In the genomic region with DNA sequence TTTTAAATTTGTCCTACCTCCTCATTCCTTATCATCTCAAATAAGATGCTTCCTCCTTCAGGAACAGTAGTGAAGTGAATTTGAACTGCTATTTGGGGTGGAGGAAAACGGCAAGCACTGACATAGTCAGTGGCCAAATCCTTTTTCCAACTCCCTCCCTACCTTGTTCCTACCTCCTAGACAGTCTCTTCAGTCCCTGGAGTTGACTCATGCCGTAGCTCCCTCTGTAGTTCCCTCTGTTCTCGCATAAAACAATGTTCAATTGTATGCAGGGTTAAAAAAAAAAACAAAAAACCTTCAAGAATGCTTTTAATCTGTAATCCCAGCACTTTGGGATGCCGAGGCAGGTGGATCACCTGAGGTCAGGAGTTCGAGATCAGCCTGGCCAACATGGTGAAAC, we compare ENCODE assay signal across 2 cellular contexts.
TF ChIP-seq lines count a peak whose summit lies in the region.

No MANE protein-coding gene starts in this region.

TF ChIP-seq in SK-N-SH, 30 proteins besides CTCF, POLR2A, EP300 and RAD21:
- no peak for TF ChIP-seq TAF1 (IDR thresholded peaks at IDR 0.05; ENCODE audit: borderline replicate concordance, low read depth, low read length)
- no peak for TF ChIP-seq RXRA (IDR thresholded peaks at IDR 0.05; ENCODE audit: borderline replicate concordance, low read depth)
- TF ChIP-seq USF2 (IDR thresholded peaks at IDR 0.05; ENCODE audit: borderline replicate concordance, low read depth, low read length) = no peak
- no peak for TF ChIP-seq NRF1 (IDR thresholded peaks at IDR 0.05; ENCODE audit: low read depth, low read length)
- no peak for TF ChIP-seq FOXJ3 (CRISPR knock-in tag; IDR thresholded peaks at IDR 0.05)
- TF ChIP-seq, protein P1, sequence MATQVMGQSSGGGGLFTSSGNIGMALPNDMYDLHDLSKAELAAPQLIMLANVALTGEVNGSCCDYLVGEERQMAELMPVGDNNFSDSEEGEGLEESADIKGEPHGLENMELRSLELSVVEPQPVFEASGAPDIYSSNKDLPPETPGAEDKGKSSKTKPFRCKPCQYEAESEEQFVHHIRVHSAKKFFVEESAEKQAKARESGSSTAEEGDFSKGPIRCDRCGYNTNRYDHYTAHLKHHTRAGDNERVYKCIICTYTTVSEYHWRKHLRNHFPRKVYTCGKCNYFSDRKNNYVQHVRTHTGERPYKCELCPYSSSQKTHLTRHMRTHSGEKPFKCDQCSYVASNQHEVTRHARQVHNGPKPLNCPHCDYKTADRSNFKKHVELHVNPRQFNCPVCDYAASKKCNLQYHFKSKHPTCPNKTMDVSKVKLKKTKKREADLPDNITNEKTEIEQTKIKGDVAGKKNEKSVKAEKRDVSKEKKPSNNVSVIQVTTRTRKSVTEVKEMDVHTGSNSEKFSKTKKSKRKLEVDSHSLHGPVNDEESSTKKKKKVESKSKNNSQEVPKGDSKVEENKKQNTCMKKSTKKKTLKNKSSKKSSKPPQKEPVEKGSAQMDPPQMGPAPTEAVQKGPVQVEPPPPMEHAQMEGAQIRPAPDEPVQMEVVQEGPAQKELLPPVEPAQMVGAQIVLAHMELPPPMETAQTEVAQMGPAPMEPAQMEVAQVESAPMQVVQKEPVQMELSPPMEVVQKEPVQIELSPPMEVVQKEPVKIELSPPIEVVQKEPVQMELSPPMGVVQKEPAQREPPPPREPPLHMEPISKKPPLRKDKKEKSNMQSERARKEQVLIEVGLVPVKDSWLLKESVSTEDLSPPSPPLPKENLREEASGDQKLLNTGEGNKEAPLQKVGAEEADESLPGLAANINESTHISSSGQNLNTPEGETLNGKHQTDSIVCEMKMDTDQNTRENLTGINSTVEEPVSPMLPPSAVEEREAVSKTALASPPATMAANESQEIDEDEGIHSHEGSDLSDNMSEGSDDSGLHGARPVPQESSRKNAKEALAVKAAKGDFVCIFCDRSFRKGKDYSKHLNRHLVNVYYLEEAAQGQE (IDR thresholded peaks at IDR 0.05; ENCODE audit: low read depth, low read length) = no peak
- no peak for TF ChIP-seq RCOR1 (IDR thresholded peaks at IDR 0.05; ENCODE audit: low read length)
- TF ChIP-seq MAX (IDR thresholded peaks at IDR 0.05; ENCODE audit: low read depth) = no peak
- TF ChIP-seq FOXM1 (IDR thresholded peaks at IDR 0.05; ENCODE audit: low read depth) = no peak
- TF ChIP-seq SMC3 (IDR thresholded peaks at IDR 0.05; ENCODE audit: low read depth, low read length) = no peak
- TF ChIP-seq CHD2 (IDR thresholded peaks at IDR 0.05; ENCODE audit: low read length, partially characterized antibody) = no peak
- no peak for TF ChIP-seq TCF12 (IDR thresholded peaks at IDR 0.05)
- no peak for TF ChIP-seq JUND (IDR thresholded peaks at IDR 0.05)
- TF ChIP-seq MEF2A (IDR thresholded peaks at IDR 0.05; ENCODE audit: borderline replicate concordance, low read depth) = no peak
- TF ChIP-seq ELF1 (IDR thresholded peaks at IDR 0.05) = no peak
- TF ChIP-seq POLR2AphosphoS5 (IDR thresholded peaks at IDR 0.05; ENCODE audit: low read depth, low read length) = no peak
- TF ChIP-seq YY1 (IDR thresholded peaks at IDR 0.05; ENCODE audit: low read depth) = no peak
- TF ChIP-seq SIN3A (IDR thresholded peaks at IDR 0.05; ENCODE audit: borderline replicate concordance, low read depth, low read length) = no peak
- TF ChIP-seq GATA2 (CRISPR knock-in tag; IDR thresholded peaks at IDR 0.05) = no peak

TF ChIP-seq in SK-N-SH treated with all-trans-retinoic acid at 6 μM for 48 hours, 23 proteins besides CTCF, POLR2A, EP300 and RAD21:
- no peak for TF ChIP-seq ZNF565 (CRISPR knock-in tag; conservative IDR thresholded peaks at IDR 0.05; ENCODE audit: low read depth)
- TF ChIP-seq PATZ1 (CRISPR knock-in tag; IDR thresholded peaks at IDR 0.05; ENCODE audit: borderline replicate concordance) = no peak
- TF ChIP-seq CSRNP3 (CRISPR knock-in tag; IDR thresholded peaks at IDR 0.05) = no peak
- no peak for TF ChIP-seq ZFP3 (CRISPR knock-in tag; IDR thresholded peaks at IDR 0.05)
- no peak for TF ChIP-seq SNAI2 (CRISPR knock-in tag; IDR thresholded peaks at IDR 0.05)
TF ChIP-seq in SK-N-SH treated with all-trans-retinoic acid at 6 μM for 48 hours: peak in this region for 0.
